Comparison of ENCODE assay signal across 14 cellular contexts in the genomic region with DNA sequence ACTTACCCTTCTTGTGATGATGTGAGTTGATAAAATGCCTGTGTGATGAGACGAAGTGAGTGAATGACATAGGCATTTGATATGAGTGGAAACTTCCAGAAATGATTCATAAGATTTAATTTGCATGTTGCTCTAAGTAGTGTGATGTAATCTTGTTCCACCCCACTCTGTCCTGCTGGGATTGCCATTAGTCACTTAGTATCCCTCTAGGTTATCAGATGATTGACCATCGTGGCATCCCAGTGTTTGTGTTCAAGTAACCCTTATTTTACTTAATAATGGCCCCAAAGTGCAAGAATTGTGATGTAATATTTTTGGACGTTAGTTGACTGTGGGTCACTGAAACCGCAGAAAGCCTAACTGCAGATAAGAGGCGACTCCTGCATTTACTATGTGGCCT.
DNase-seq lines count a peak whose midpoint lies in the region; ATAC-seq, FAIRE-seq and TF ChIP-seq lines count a peak whose summit lies in the region.
"Had no signal": no experiment of that assay in that cellular context is flagged by ENCODE, and none has a peak within 500 bp of the region (broad histone marks: within the 10 kb centered on the region; RNA-seq: fewer than 3 reads in every experiment).

No MANE protein-coding gene starts in this region.

- H3K36me3 ChIP-seq in mammary epithelial cell (ENCODE audit: insufficient read depth, low read length), result no peaks in the 10 kb centered on the region
- H3K36me3 ChIP-seq in keratinocyte (ENCODE audit: control insufficient read depth in 2 of 2, extremely low read depth in 1 of 2, insufficient read depth in 2 of 2, low read length in 2 of 2), result no peaks in the 10 kb centered on the region
- H3K36me3 ChIP-seq in kidney (ENCODE audit: control insufficient read depth in 1 of 2, insufficient read depth in 2 of 2, low read length in 2 of 2), result no peaks in the 10 kb centered on the region
- H3K36me3 ChIP-seq: cardiac muscle cell, ovary had no signal

- in situ Hi-C loops in mammary epithelial cell (cut with MboI; ENCODE audit: low sequenced_read_pairs in 2 of 2), result no loop called here

- 45% methylated on average over 5 of the region's 5 CpGs for WGBS in mammary epithelial cell (ENCODE audit: low coverage, missing lambda C conversion rate)

- H4K20me1 ChIP-seq in mammary epithelial cell (ENCODE audit: insufficient read depth, low read length) (no peaks in the 10 kb centered on the region), keratinocyte (ENCODE audit: control insufficient read depth, extremely low read depth, insufficient read depth, low read length) (no peaks in the 10 kb centered on the region)

- H3K9me1 ChIP-seq in keratinocyte (ENCODE audit: control insufficient read depth, extremely low read depth, insufficient read depth, low read length), result no peaks in the 10 kb centered on the region

- no peaks in the 10 kb centered on the region for H3K79me2 ChIP-seq in mammary epithelial cell (ENCODE audit: insufficient read depth, low read length)
- H3K79me2 ChIP-seq in keratinocyte (ENCODE audit: control insufficient read depth, insufficient read depth, low read length), result no peaks in the 10 kb centered on the region

- H3K4me3 ChIP-seq in AG04450 (ENCODE audit: low read depth, low read length) (no peak overlapping the region), mammary epithelial cell (replicated peaks in 1 of 3; ENCODE audit: insufficient read depth in 1 of 3, low read depth in 2 of 3, low read length in 3 of 3) (no peak overlapping the region), keratinocyte (ENCODE audit: control insufficient read depth in 2 of 3, extremely low read depth in 1 of 3, insufficient read depth in 2 of 3, low read depth in 1 of 3, low read length in 3 of 3) (no peak overlapping the region), kidney (ENCODE audit: low read length in 2 of 2) (no peak overlapping the region)
- H3K4me3 ChIP-seq: cardiac muscle cell, ovary had no signal

- TF ChIP-seq CTCF in AG04450 (IDR thresholded peaks at IDR 0.05; ENCODE audit: low read depth, low read length), result no peak
- TF ChIP-seq CTCF in mammary epithelial cell (conservative IDR thresholded peaks at IDR 0.05 in 1 of 2, IDR thresholded peaks at IDR 0.05 in 1 of 2; ENCODE audit: extremely low read depth in 1 of 2, insufficient read depth in 1 of 2, low read depth in 1 of 2, low read length in 2 of 2), result no peak
- TF ChIP-seq CTCF in keratinocyte (optimal IDR thresholded peaks at IDR 0.05 in 1 of 3, IDR thresholded peaks at IDR 0.05 in 1 of 3, conservative IDR thresholded peaks at IDR 0.05 in 1 of 3; ENCODE audit: extremely low read depth in 1 of 3, insufficient read depth in 2 of 3, low read length in 3 of 3), result no peak
- no peak for TF ChIP-seq CTCF in kidney (IDR thresholded peaks at IDR 0.05; ENCODE audit: borderline replicate concordance, extremely low read depth, insufficient read depth)

- no peak overlapping the region for H2AFZ ChIP-seq in mammary epithelial cell (ENCODE audit: low read depth, low read length)
- no peak overlapping the region for H2AFZ ChIP-seq in keratinocyte (ENCODE audit: control insufficient read depth, low read length)

- dilution Hi-C loops in mammary epithelial cell (cut with HindIII; ENCODE audit: low sequenced_read_pairs), result loop anchor here (5.0 kb wide), 1 partner anchor 38 kb away; no protein-coding TSS in a partner anchor
- dilution Hi-C loops in keratinocyte (cut with MboI; ENCODE audit: extremely low pct_ligation_motif_present, low sequenced_read_pairs), result no loop called here

- ATAC-seq in GM19395 (IDR thresholded peaks at IDR 0.05; ENCODE audit: unreplicated experiment), result no peak
- ATAC-seq: activated CD8-positive, alpha-beta memory T cell treated with anti-CD3 and anti-CD28 coated beads, Interleukin-2, amount 10 ng/mL, durations not matched to agents 7 days and 5 days; T-helper 17 cell had no signal

- H3K4me2 ChIP-seq in mammary epithelial cell (ENCODE audit: insufficient read depth, low read depth, low read length) (no peak overlapping the region), keratinocyte (ENCODE audit: control insufficient read depth, extremely low read depth, insufficient read depth, low read depth, low read length) (peak overlapping the region; percentile 25)

- H3K4me1 ChIP-seq in mammary epithelial cell (ENCODE audit: insufficient read depth, low read length), result peaks cover 15% of the 10 kb centered on the region
- H3K4me1 ChIP-seq in keratinocyte (ENCODE audit: control insufficient read depth, extremely low read depth, insufficient read depth, low read length), result peaks cover 21% of the 10 kb centered on the region
- no peaks in the 10 kb centered on the region for H3K4me1 ChIP-seq in kidney (ENCODE audit: control insufficient read depth in 1 of 2, insufficient read depth in 1 of 2, low read depth in 1 of 2, low read length in 2 of 2)

- H3K9me3 ChIP-seq in AG04450 (ENCODE audit: control insufficient read depth, insufficient read depth, low read length) (no peaks in the 10 kb centered on the region), mammary epithelial cell (replicated peaks; ENCODE audit: insufficient read depth, low read length) (no peaks in the 10 kb centered on the region), keratinocyte (ENCODE audit: control insufficient read depth, low read depth, low read length) (no peaks in the 10 kb centered on the region), kidney (ENCODE audit: control insufficient read depth in 1 of 2, low read length in 2 of 2) (no peaks in the 10 kb centered on the region)
- H3K9me3 ChIP-seq: ovary had no signal

- H3K27ac ChIP-seq in AG04450 (ENCODE audit: low read depth, low read length), result peak overlapping the region; percentile 67
- peak overlapping the region; percentile 67 for H3K27ac ChIP-seq in mammary epithelial cell (ENCODE audit: insufficient read depth, low read depth, low read length)
- H3K27ac ChIP-seq in keratinocyte (ENCODE audit: control insufficient read depth, insufficient read depth, low read length), result peak overlapping the region; percentile 59
- no peak overlapping the region for H3K27ac ChIP-seq in kidney (ENCODE audit: low read depth in 2 of 2, low read length in 2 of 2)
- H3K27ac ChIP-seq: cardiac muscle cell, ovary had no signal

- intact Hi-C loops in mammary epithelial cell (cut with micrococcal nuclease), result loop anchor here (1.0 to 10.0 kb wide), 4 partner anchors 10 to 519 kb away; a partner anchor contains a TSS
- intact Hi-C loops in kidney (cut with DNase I), result no loop called here

- no TSS peak for BruUV-seq in mammary epithelial cell (replicated peaks; lab: Mats Ljungman, UMichigan)

- DNase-seq in AG04450 (ENCODE audit: low read depth, low spot score) (peak; percentile 87), HT1080 (ENCODE audit: low read depth) (peak; percentile 93), mammary epithelial cell (peak; percentile 91), keratinocyte (ENCODE audit: low read depth, low spot score) (peak; percentile 87), kidney (no peak), HT-29 (ENCODE audit: low spot score) (no peak), HEK293T (ENCODE audit: extremely low spot score) (no peak)
- DNase-seq: activated CD8-positive, alpha-beta memory T cell treated with anti-CD3 and anti-CD28 coated beads, Interleukin-2, amount 10 ng/mL, durations not matched to agents 7 days and 5 days; Kasumi-1; NCI-H526; ovary; T-helper 17 cell had no signal

- POLR2A ChIA-PET in AG04450 (lab: Yijun Ruan, JAX) (no interaction called here), HEK293T (lab: Yijun Ruan, JAX) (no interaction called here)

- FAIRE-seq in keratinocyte (lab: Jason Lieb, UNC), result peak; percentile 58
- no peak for FAIRE-seq in kidney (lab: Jason Lieb, UNC)

- CTCF ChIA-PET in AG04450 (lab: Charles Lee), result no interaction called here
- CTCF ChIA-PET in mammary epithelial cell (lab: Charles Lee; ENCODE audit: low non-redundant PET), result no interaction called here
- CTCF ChIA-PET in HEK293T (lab: Yijun Ruan, JAX), result no interaction called here

- H3K27me3 ChIP-seq in AG04450 (ENCODE audit: control insufficient read depth, insufficient read depth, low read length) (no peaks in the 10 kb centered on the region), mammary epithelial cell (ENCODE audit: insufficient read depth, low read length) (no peaks in the 10 kb centered on the region), keratinocyte (ENCODE audit: control insufficient read depth, extremely low read depth, insufficient read depth, low read length) (no peaks in the 10 kb centered on the region)
- H3K27me3 ChIP-seq: cardiac muscle cell, ovary had no signal

- H3K9ac ChIP-seq in mammary epithelial cell (ENCODE audit: insufficient read depth, low read length), result no peak overlapping the region
- no peak overlapping the region for H3K9ac ChIP-seq in keratinocyte (ENCODE audit: control insufficient read depth, extremely low read depth, insufficient read depth, low read length)
- no peak overlapping the region for H3K9ac ChIP-seq in kidney (ENCODE audit: low read length in 2 of 2)

TF ChIP-seq in HEK293T, 16 proteins besides CTCF, POLR2A, EP300 and RAD21:
- no peak for TF ChIP-seq NFRKB (IDR thresholded peaks at IDR 0.05)
- TF ChIP-seq ARNT (IDR thresholded peaks at IDR 0.05), result no peak
TF ChIP-seq in HEK293T: peak in this region for 0.

Comparison
In these comparisons a context has a peak if more than half of its experiments do, and no peak if none do; other contexts are left out.
1. DNase-seq: peak in AG04450 (single experiment), HT1080 (single experiment), mammary epithelial cell (single experiment) and keratinocyte (single experiment); none in kidney (single experiment), HT-29 (single experiment) and HEK293T (single experiment).
2. H3K27ac ChIP-seq: peak in AG04450 (single experiment), mammary epithelial cell (single experiment) and keratinocyte (single experiment); none in kidney (0 of 2).